Comparison of ENCODE assay signal across 30 cellular contexts in genomic region chr15:78445875-78446274, GRCh38. TPM values are rescaled to one million over a fixed set of nuclear protein-coding genes. Genes with fewer than 3 reads are reported as not detected.
DNase-seq lines count a peak whose midpoint lies in the region; ATAC-seq, FAIRE-seq and TF ChIP-seq lines count a peak whose summit lies in the region.
"Had no signal": no experiment of that assay in that cellular context is flagged by ENCODE, and none has a peak within 500 bp of the region (broad histone marks: within the 10 kb centered on the region; RNA-seq: fewer than 3 reads in every experiment).

No MANE protein-coding gene starts in this region.

- no peaks in the 10 kb centered on the region for H3K9me1 ChIP-seq in K562 (ENCODE audit: control insufficient read depth, insufficient read depth, low read length)

- H4K20me1 ChIP-seq in K562 (replicated peaks; ENCODE audit: control insufficient read depth, insufficient read depth, low read length) = peaks cover 9% of the 10 kb centered on the region; the same call in 1 of the 2 replicates

- H3K79me2 ChIP-seq in K562 (ENCODE audit: control insufficient read depth, insufficient read depth, low read length) = peaks cover 99% of the 10 kb centered on the region

- H3K27me3 Mint-ChIP-seq in CD8-positive, alpha-beta T cell (ENCODE audit: low read depth) = no peaks in the 10 kb centered on the region
- H3K27me3 Mint-ChIP-seq in progenitor cell of endocrine pancreas = no peaks in the 10 kb centered on the region
- H3K27me3 Mint-ChIP-seq: effector memory CD8-positive, alpha-beta T cell; memory B cell had no signal

- in situ Hi-C loops in Panc1 (cut with HindIII; ENCODE audit: low pct_unique_long_range_greater_than_20kb, low sequenced_read_pairs) (no loop called here), K562 (cut with MboI) (no loop called here)

- H3K4me3 ChIP-seq in CD8-positive, alpha-beta T cell (ENCODE audit: low read depth, low read length) = no peak overlapping the region
- no peak overlapping the region for H3K4me3 ChIP-seq in Panc1 (ENCODE audit: low read depth in 2 of 2, low read length in 2 of 2)
- no peak overlapping the region for H3K4me3 ChIP-seq in K562
- H3K4me3 ChIP-seq: left lung, neural progenitor cell, pancreas, PC-9, right atrium auricular region had no signal

- FAIRE-seq in K562 (lab: Jason Lieb, UNC) = no peak
- FAIRE-seq: astrocyte, pancreas, small intestine had no signal

- intact Hi-C loops in CD8-positive, alpha-beta T cell (cut with DNase I, micrococcal nuclease) = no loop called here
- intact Hi-C loops in Panc1 (cut with micrococcal nuclease; ENCODE audit: unreplicated experiment) (no loop called here), K562 (cut with micrococcal nuclease) (no loop called here), posterior vena cava (cut with DNase I) (no loop called here)

- no TSS peak for BruUV-seq in Panc1 (replicated peaks; lab: Mats Ljungman, UMichigan)
- no TSS peak for BruUV-seq in K562 (replicated peaks; lab: Mats Ljungman, UMichigan)

- DNase-seq in CD8-positive, alpha-beta T cell = no peak
- DNase-seq in Panc1 (ENCODE audit: low read depth, low spot score) (no peak), K562 (ENCODE audit: extremely low read depth in 1 of 4, low spot score in 3 of 4) (no peak), progenitor cell of endocrine pancreas (ENCODE audit: low spot score, unreplicated experiment) (no peak), posterior vena cava (ENCODE audit: low spot score) (no peak), GDM1 (lab: John Stamatoyannopoulos, UW) (no peak)
- no peak for DNase-seq in activated CD8-positive, alpha-beta memory T cell treated with anti-CD3 and anti-CD28 coated beads for 24 hours
- DNase-seq: activated CD4-positive, alpha-beta T cell treated with anti-CD3 and anti-CD28 coated beads, Interleukin-2, amount 50 U/mL, for 1 hour; activated naive CD4-positive, alpha-beta T cell treated with anti-CD3 and anti-CD28 coated beads, Interleukin-2, amount 50 U/mL, for 16 hours; COR-L47; cortex of kidney; effector memory CD8-positive, alpha-beta T cell; H9; head of caudate nucleus; islet precursor cell; Karpas-422; left lung; NCI-H1417 treated with DMSO at 0.1 percent for 48 hours; NCI-H2081; NCI-H2227 treated with DMSO at 0.1 percent for 48 hours; pancreas; PC-9; SK-N-SH; small intestine; stimulated activated naive CD8-positive, alpha-beta T cell treated with anti-CD3 and anti-CD28 coated beads, Interleukin-15, Interleukin-2, amounts not matched to agents 100 U/mL and 50 U/mL, for 24 hours had no signal

- no peak for TF ChIP-seq POLR2A in K562 (conservative IDR thresholded peaks at IDR 0.05)

- H3K36me3 ChIP-seq in CD8-positive, alpha-beta T cell (ENCODE audit: insufficient read depth, low read length) = peaks cover 15% of the 10 kb centered on the region
- H3K36me3 ChIP-seq in Panc1 (ENCODE audit: control insufficient read depth, insufficient read depth, low read length) (peaks cover 24% of the 10 kb centered on the region), K562 (ENCODE audit: control insufficient read depth, insufficient read depth, low read length) (peaks cover 88% of the 10 kb centered on the region)
- H3K36me3 ChIP-seq: pancreas had no signal

- ATAC-seq in CD8-positive, alpha-beta T cell = no peak
- no peak for ATAC-seq in Panc1
- ATAC-seq in K562 = no peak
- ATAC-seq: effector memory CD8-positive, alpha-beta T cell; left lung; pancreas; Right ventricle myocardium inferior; stimulated activated naive CD8-positive, alpha-beta T cell treated with anti-CD3 and anti-CD28 coated beads, Interleukin-15, Interleukin-2, amounts not matched to agents 100 U/mL and 50 U/mL, for 24 hours had no signal

- no peak for TF ChIP-seq RAD21 in K562 (CRISPR knock-in tag; conservative IDR thresholded peaks at IDR 0.05 in 1 of 2, IDR thresholded peaks at IDR 0.05 in 1 of 2)

- CTCF ChIA-PET in CD8-positive, alpha-beta T cell (lab: Charles Lee) = no interaction called here
- CTCF ChIA-PET in Panc1 (lab: Charles Lee) (no interaction called here), K562 (lab: Yijun Ruan, JAX; ENCODE audit: low intra/inter-chr PET ratio) (no interaction called here)

- TF ChIP-seq EP300 in K562 (IDR thresholded peaks at IDR 0.05; ENCODE audit: low read length) = no peak

- no peaks in the 10 kb centered on the region for H3K27me3 ChIP-seq in CD8-positive, alpha-beta T cell (ENCODE audit: insufficient read depth, low read length)
- H3K27me3 ChIP-seq in Panc1 (ENCODE audit: control insufficient read depth, insufficient read depth, low read length) (no peaks in the 10 kb centered on the region), K562 (ENCODE audit: control insufficient read depth in 2 of 2, insufficient read depth in 2 of 2, low read length in 2 of 2) (no peaks in the 10 kb centered on the region)
- H3K27me3 ChIP-seq: left lung, neural progenitor cell, pancreas, right atrium auricular region had no signal

- H3K4me2 ChIP-seq in K562 (ENCODE audit: insufficient read depth, low read length) = no peak overlapping the region
- H3K4me2 ChIP-seq: neural progenitor cell, PC-9, SK-N-SH had no signal

- H3K27ac ChIP-seq in CD8-positive, alpha-beta T cell (ENCODE audit: low read depth, low read length) = no peak overlapping the region
- H3K27ac ChIP-seq in Panc1 (ENCODE audit: low read length) (peak overlapping the region; percentile 95), K562 (ENCODE audit: extremely low read depth, low read depth, low read length) (no peak overlapping the region)
- H3K27ac ChIP-seq: left lung, neural progenitor cell, pancreas, PC-9, right atrium auricular region had no signal

- no peaks in the 10 kb centered on the region for H3K9me3 Mint-ChIP-seq in CD8-positive, alpha-beta T cell
- no peaks in the 10 kb centered on the region for H3K9me3 Mint-ChIP-seq in progenitor cell of endocrine pancreas (ENCODE audit: low read depth)
- H3K9me3 Mint-ChIP-seq: effector memory CD8-positive, alpha-beta T cell; H9; memory B cell; neural progenitor cell had no signal

- H3K9me3 ChIP-seq in CD8-positive, alpha-beta T cell (ENCODE audit: low read length) = no peaks in the 10 kb centered on the region
- no peaks in the 10 kb centered on the region for H3K9me3 ChIP-seq in Panc1 (ENCODE audit: control insufficient read depth, insufficient read depth, low read depth, low read length)
- H3K9me3 ChIP-seq in K562 (replicated peaks; ENCODE audit: control insufficient read depth, insufficient read depth, low read depth, low read length) = no peaks in the 10 kb centered on the region
- H3K9me3 ChIP-seq: left lung, pancreas, right atrium auricular region, SK-N-SH had no signal

- POLR2A ChIA-PET in CD8-positive, alpha-beta T cell (lab: Charles Lee) = interaction anchor here (0.9 kb wide), 1 partner anchor 8 kb away, joined by 3 read pairs; the partner anchor contains the start of gene IREB2
- POLR2A ChIA-PET in Panc1 (lab: Charles Lee) = no interaction called here
- POLR2A ChIA-PET in K562 (lab: Yijun Ruan, JAX) = interaction anchor here (0.9 to 1.1 kb wide), 3 partner anchors 8 to 25 kb away, joined by 3 to 5 read pairs (median 3); no protein-coding TSS in a partner anchor

- peaks cover 66% of the 10 kb centered on the region for H3K4me1 Mint-ChIP-seq in CD8-positive, alpha-beta T cell (ENCODE audit: low read depth)
- peaks cover 4% of the 10 kb centered on the region for H3K4me1 Mint-ChIP-seq in progenitor cell of endocrine pancreas (ENCODE audit: low read depth)

- H3K4me1 ChIP-seq in CD8-positive, alpha-beta T cell (ENCODE audit: insufficient read depth, low read length) = peaks cover 23% of the 10 kb centered on the region
- H3K4me1 ChIP-seq in Panc1 (ENCODE audit: control insufficient read depth, insufficient read depth, low read length) (peaks cover 34% of the 10 kb centered on the region), K562 (replicated peaks in 1 of 2; ENCODE audit: control insufficient read depth in 2 of 2, insufficient read depth in 2 of 2, low read length in 2 of 2) (peaks cover 0 to 3% of the 10 kb centered on the region in 2 experiments; a peak in 2 of 5 replicates)

- H3K27ac Mint-ChIP-seq in CD8-positive, alpha-beta T cell = peak overlapping the region; percentile 8
- H3K27ac Mint-ChIP-seq in progenitor cell of endocrine pancreas = peak overlapping the region; percentile 1
- H3K27ac Mint-ChIP-seq: memory B cell, neural progenitor cell had no signal

- no peak for TF ChIP-seq CTCF in CD8-positive, alpha-beta T cell (IDR thresholded peaks at IDR 0.05)
- TF ChIP-seq CTCF in Panc1 (IDR thresholded peaks at IDR 0.05) (no peak), K562 (IDR thresholded peaks at IDR 0.05 in 2 of 3, conservative IDR thresholded peaks at IDR 0.05 in 1 of 3; ENCODE audit: insufficient read depth in 2 of 3, low read depth in 1 of 3, low read length in 3 of 3) (no peak), progenitor cell of endocrine pancreas (IDR thresholded peaks at IDR 0.05; ENCODE audit: unreplicated experiment) (no peak)

- 90% methylated on average over 2 of the region's 2 CpGs for WGBS in K562 (ENCODE audit: insufficient coverage, low coverage, missing lambda C conversion rate)

- H3K4me3 Mint-ChIP-seq in CD8-positive, alpha-beta T cell = no peak overlapping the region
- no peak overlapping the region for H3K4me3 Mint-ChIP-seq in progenitor cell of endocrine pancreas (ENCODE audit: low read depth)
- H3K4me3 Mint-ChIP-seq: effector memory CD8-positive, alpha-beta T cell; H9; memory B cell; neural progenitor cell had no signal

- no peak overlapping the region for H3K9ac ChIP-seq in K562 (ENCODE audit: insufficient read depth in 1 of 2, low read depth in 2 of 2, low read length in 2 of 2)
- H3K9ac ChIP-seq: neural progenitor cell, SK-N-SH had no signal

- H2AFZ ChIP-seq in K562 (ENCODE audit: low read depth, low read length) = no peak overlapping the region
- H2AFZ ChIP-seq: neural progenitor cell, PC-9 had no signal

- peaks cover 70% of the 10 kb centered on the region for H3K36me3 Mint-ChIP-seq in CD8-positive, alpha-beta T cell
- peaks cover 27% of the 10 kb centered on the region for H3K36me3 Mint-ChIP-seq in progenitor cell of endocrine pancreas (ENCODE audit: insufficient read depth)

RNA-seq across cellular contexts. Expression of gene IREB2, which starts 7.9 kb away (rescaled TPM):
- 10 to 100 TPM; 67.4 to 76.7 TPM for total RNA-seq in CD8-positive, alpha-beta T cell
- total RNA-seq in Panc1 (2021; ENCODE audit: unreplicated experiment) (71.7 TPM), K562 (2014; rRNA removed) (16.8 and 17.1 TPM in 2 replicates), K562 (2014; rRNA removed; fragmentation: Illumina TruSeq; extraction: Trizol) (37.7 and 48.0 TPM in 2 replicates), K562 (2015; rRNA removed; fragmentation: Illumina TruSeq; extraction: Trizol) (30.8 and 34.0 TPM in 2 replicates), K562 (2021) (56.6 and 61.7 TPM in 2 replicates), progenitor cell of endocrine pancreas (87.4 and 95.3 TPM in 2 replicates), posterior vena cava (10 to 100 TPM; 37.8 to 43.1 TPM)
- 18.8 TPM for polyA plus RNA-seq in Panc1 (2012; ENCODE audit: insufficient read length)
- total RNA-seq in K562 (2011; cell fraction: chromatin; rRNA removed; ENCODE audit: low replicate concordance) = 54.9 and 123 TPM in 2 replicates
- total RNA-seq in K562 (2011; cell fraction: nucleolus; rRNA removed) = 23.8 and 30.0 TPM in 2 replicates
- 48.5 and 72.4 TPM in 2 replicates for total RNA-seq in K562 (2011; cell fraction: nucleoplasm; rRNA removed)
- polyA plus RNA-seq in K562 (2011; rRNA removed) (51.5 and 59.1 TPM in 2 replicates), K562 (2014; fragmentation: Illumina TruSeq; extraction: Trizol) (45.4 and 53.2 TPM in 2 replicates), K562 (2014; fragmentation: Nextera tagmentation; extraction: Ambion mirVana) (10 to 100 TPM; 18.0 to 21.4 TPM), K562 (2014; rRNA removed) (24.1 and 25.4 TPM in 2 replicates)
- polyA plus RNA-seq in K562 (2011; cell fraction: cytosol; rRNA removed) = 13.6 and 22.2 TPM in 2 replicates
- 19.4 and 22.1 TPM in 2 replicates for polyA plus RNA-seq in K562 (2011; cell fraction: nucleus; rRNA removed)
- 26.6 and 30.9 TPM in 2 replicates for polyA plus RNA-seq in K562 (2012)
- polyA minus RNA-seq in K562 (2011; rRNA and poly(A)+ RNA removed) = 106 and 117 TPM in 2 replicates
- 41.6 and 62.7 TPM in 2 replicates for polyA minus RNA-seq in K562 (2011; cell fraction: cytosol; rRNA and poly(A)+ RNA removed)
- polyA minus RNA-seq in K562 (2011; cell fraction: nucleus; rRNA and poly(A)+ RNA removed) = 31.2 and 42.7 TPM in 2 replicates
